9 cellular contexts compared by ENCODE assay signal in the genomic region with DNA sequence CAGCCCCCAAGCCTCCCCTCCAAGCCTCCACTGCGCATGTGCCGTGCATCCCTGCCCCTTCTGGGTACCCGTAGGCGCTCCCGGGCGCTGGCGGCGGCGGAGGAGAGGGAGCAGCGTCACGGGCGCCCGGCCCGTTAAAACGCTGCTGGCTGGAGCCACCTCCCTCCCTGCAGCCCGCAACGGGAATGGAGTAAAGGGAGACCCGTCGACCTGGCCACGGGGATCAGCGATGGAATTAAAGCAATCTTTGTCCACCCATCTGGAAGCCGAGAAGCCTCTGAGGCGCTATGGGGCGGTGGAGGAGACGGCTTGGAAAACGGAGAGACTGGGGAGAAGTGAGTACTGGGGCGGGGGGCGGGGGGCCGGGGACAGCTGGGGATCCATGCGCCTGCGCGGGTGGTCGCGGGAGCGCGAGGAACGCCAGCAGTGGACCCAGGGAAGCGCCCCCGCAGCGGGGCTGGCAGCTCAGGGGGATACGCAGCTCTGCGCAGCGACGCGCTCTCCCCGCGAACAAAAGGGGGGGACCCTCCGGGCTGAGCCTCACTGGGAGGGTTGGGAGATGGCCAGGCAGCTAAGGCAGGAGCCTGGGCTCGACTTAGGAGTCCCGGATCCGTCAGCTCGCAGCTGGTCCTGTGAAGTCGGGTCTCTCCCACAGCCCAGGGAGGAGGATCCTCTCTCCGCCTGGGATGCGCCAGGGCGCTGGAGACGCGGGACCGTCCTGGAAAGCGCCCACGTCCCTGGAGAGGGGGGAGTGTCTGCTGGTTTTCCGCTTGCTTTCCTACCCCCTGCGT. TPM values are rescaled to one million over a fixed set of nuclear protein-coding genes. Genes with fewer than 3 reads are reported as not detected.
A peak's percentile ranks its signal among the peaks of the same experiment; 100 is the strongest.
DNase-seq lines count a peak whose midpoint lies in the region; ATAC-seq and TF ChIP-seq lines count a peak whose summit lies in the region.
"Had no signal": no experiment of that assay in that cellular context is flagged by ENCODE, and none has a peak within 500 bp of the region (broad histone marks: within the 10 kb centered on the region; RNA-seq: fewer than 3 reads in every experiment).

A gene (plus strand): TSS at position 164 of the 791 bp plus-strand sequence. CDS start 66 bp downstream, at position 230.

- no peaks in the 10 kb centered on the region for H3K36me3 Mint-ChIP-seq in T-helper 1 cell treated with Interleukin-12 subunit alpha and Interleukin-12 subunit beta and Interleukin-4 antibody, amounts not matched to agents 30 μg/mL and 1 μg/mL, for 36 hours (ENCODE audit: low read depth)

- H4K12ac ChIP-seq in trophoblast cell (ENCODE audit: low read depth, low read length), result no peak within 1 kb of the TSS

- H4K20me1 ChIP-seq in OCI-LY7 (ENCODE audit: insufficient read depth, low read length), result no peaks in the 10 kb centered on the region

- POLR2A ChIA-PET in OCI-LY7 (lab: Charles Lee), result no interaction called here

- no peak within 1 kb of the TSS for H3K4ac ChIP-seq in trophoblast cell (ENCODE audit: low read depth, low read length)

- no peak within 1 kb of the TSS for H3K27ac Mint-ChIP-seq in T-helper 1 cell treated with Interleukin-12 subunit alpha and Interleukin-12 subunit beta and Interleukin-4 antibody, amounts not matched to agents 30 μg/mL and 1 μg/mL, for 36 hours

- TF ChIP-seq CTCF in tibial artery (IDR thresholded peaks at IDR 0.05), result no peak
- no peak for TF ChIP-seq CTCF in OCI-LY7 (conservative IDR thresholded peaks at IDR 0.05; ENCODE audit: low read length)

- H2BK120ac ChIP-seq in trophoblast cell (ENCODE audit: insufficient read depth, low read length, poor library complexity), result no peak within 1 kb of the TSS

- H4K91ac ChIP-seq in trophoblast cell (ENCODE audit: low read depth, low read length), result no peak within 1 kb of the TSS

- no peak within 1 kb of the TSS for H2BK12ac ChIP-seq in trophoblast cell (ENCODE audit: low read length)

- CTCF ChIA-PET in OCI-LY7 (lab: Charles Lee; ENCODE audit: unreplicated experiment), result no interaction called here

- no TSS peak for BruUV-seq in OCI-LY7 (replicated peaks; lab: Mats Ljungman, UMichigan)

- H3K4me2 ChIP-seq in trophoblast cell (ENCODE audit: low read length) (peak within 1 kb of the TSS; percentile 68), OCI-LY7 (ENCODE audit: low read length) (no peak within 1 kb of the TSS)

- H3K9me3 ChIP-seq in trophoblast cell (ENCODE audit: insufficient read depth, low read depth, low read length) (no peaks in the 10 kb centered on the region), tibial artery (no peaks in the 10 kb centered on the region), OCI-LY7 (ENCODE audit: low read length) (no peaks in the 10 kb centered on the region)

- H3K79me2 ChIP-seq in trophoblast cell (ENCODE audit: control insufficient read depth, insufficient read depth, low read length, poor library complexity) (no peaks in the 10 kb centered on the region), OCI-LY7 (ENCODE audit: insufficient read depth, low read depth, low read length) (no peaks in the 10 kb centered on the region)

- H3K4me3 ChIP-seq in trophoblast cell (ENCODE audit: low read depth, low read length) (peak within 1 kb of the TSS; percentile 50), tibial artery (peak within 1 kb of the TSS; percentile 89 to 96), OCI-LY7 (ENCODE audit: low read depth, low read length, poor library complexity, severe bottlenecking) (no peak within 1 kb of the TSS)

- H3K79me1 ChIP-seq in trophoblast cell (ENCODE audit: low read length), result no peaks in the 10 kb centered on the region

- H3K36me3 ChIP-seq in trophoblast cell (ENCODE audit: control insufficient read depth in 1 of 2, insufficient read depth in 2 of 2, low read length in 2 of 2) (no peaks in the 10 kb centered on the region), tibial artery (no peaks in the 10 kb centered on the region), OCI-LY7 (ENCODE audit: insufficient read depth, low read length) (no peaks in the 10 kb centered on the region)

- intact Hi-C loops in left cardiac atrium (cut with DNase I) (no loop called here), tibial artery (cut with DNase I; ENCODE audit: low total_unique reads) (no loop called here), OCI-LY7 (cut with micrococcal nuclease; ENCODE audit: unreplicated experiment) (loop anchor here (10.0 kb wide), 1 partner anchor 60 kb away; no protein-coding TSS in a partner anchor)

- H3K27ac ChIP-seq in angular gyrus (ENCODE audit: low read depth, low read length) (peak within 1 kb of the TSS; percentile 70), trophoblast cell (ENCODE audit: low read depth, low read length) (no peak within 1 kb of the TSS), tibial artery (peak within 1 kb of the TSS; percentile 80 to 85), OCI-LY7 (ENCODE audit: low read depth, low read length, poor library complexity, severe bottlenecking) (no peak within 1 kb of the TSS)
- H3K27ac ChIP-seq: 22Rv1 had no signal

- no peak within 1 kb of the TSS for H2BK5ac ChIP-seq in trophoblast cell (ENCODE audit: low read depth, low read length, poor library complexity)

- no peak within 1 kb of the TSS for H2AK5ac ChIP-seq in trophoblast cell (ENCODE audit: low read length)

- no peak within 1 kb of the TSS for H3K9ac ChIP-seq in trophoblast cell (ENCODE audit: low read length)

- peak; percentile 96 to 98 for ATAC-seq in left cardiac atrium

- H3K18ac ChIP-seq in trophoblast cell (ENCODE audit: low read length), result no peak within 1 kb of the TSS

- H2AFZ ChIP-seq in trophoblast cell (ENCODE audit: insufficient read depth, low read length, poor library complexity) (no peak within 1 kb of the TSS), OCI-LY7 (ENCODE audit: low read length) (no peak within 1 kb of the TSS)

- H4K8ac ChIP-seq in trophoblast cell (ENCODE audit: low read depth, low read length), result no peak within 1 kb of the TSS

- peaks cover 9% of the 10 kb centered on the region for H3K4me1 Mint-ChIP-seq in T-helper 1 cell treated with Interleukin-12 subunit alpha and Interleukin-12 subunit beta and Interleukin-4 antibody, amounts not matched to agents 30 μg/mL and 1 μg/mL, for 36 hours (ENCODE audit: low read depth)

- WGBS in trophoblast cell (ENCODE audit: extremely low coverage, insufficient coverage, insufficient read length), result no CpG with 5 or more reads among the region's 63 CpGs

- H3K4me1 ChIP-seq in trophoblast cell (ENCODE audit: control insufficient read depth in 1 of 2, insufficient read depth in 2 of 2, low read length in 2 of 2), result no peaks in the 10 kb centered on the region
- H3K4me1 ChIP-seq in tibial artery, result peaks cover 0 to 31% (median 7%) of the 10 kb centered on the region in 4 donors
- H3K4me1 ChIP-seq in OCI-LY7 (ENCODE audit: insufficient read depth, low read length, poor library complexity, severe bottlenecking), result no peaks in the 10 kb centered on the region

- H3K4me3 Mint-ChIP-seq in T-helper 1 cell treated with Interleukin-12 subunit alpha and Interleukin-12 subunit beta and Interleukin-4 antibody, amounts not matched to agents 30 μg/mL and 1 μg/mL, for 36 hours, result peak within 1 kb of the TSS; percentile 83

- H3K9me3 Mint-ChIP-seq in T-helper 1 cell treated with Interleukin-12 subunit alpha and Interleukin-12 subunit beta and Interleukin-4 antibody, amounts not matched to agents 30 μg/mL and 1 μg/mL, for 36 hours, result no peaks in the 10 kb centered on the region

- H3K27me3 ChIP-seq in trophoblast cell (ENCODE audit: insufficient read depth, low read length), result peaks cover 24% of the 10 kb centered on the region
- no peaks in the 10 kb centered on the region for H3K27me3 ChIP-seq in tibial artery

- peaks cover 23% of the 10 kb centered on the region for H3K27me3 Mint-ChIP-seq in T-helper 1 cell treated with Interleukin-12 subunit alpha and Interleukin-12 subunit beta and Interleukin-4 antibody, amounts not matched to agents 30 μg/mL and 1 μg/mL, for 36 hours (ENCODE audit: low read depth)

- H3K23ac ChIP-seq in trophoblast cell (ENCODE audit: low read length), result no peak within 1 kb of the TSS

- H3K9me2 ChIP-seq in OCI-LY7 (ENCODE audit: insufficient read depth, low read length), result no peaks in the 10 kb centered on the region

- DNase-seq in DMS153 (lab: John Stamatoyannopoulos, UW), result peak; percentile 39
- no peak for DNase-seq in DMS153 treated with DMSO at 0.1 percent for 48 hours (lab: John Stamatoyannopoulos, UW; ENCODE audit: unreplicated experiment)
- DNase-seq in left cardiac atrium, result peak; percentile 85
- no peak for DNase-seq in trophoblast cell
- DNase-seq in tibial artery, result peak; percentile 73 to 91
- DNase-seq in OCI-LY7 (ENCODE audit: low spot score), result no peak

- H3K14ac ChIP-seq in trophoblast cell (ENCODE audit: low read length), result no peak within 1 kb of the TSS

RNA-seq across cellular contexts. Expression of the gene that starts here (rescaled TPM):
- 10 to 100 TPM; 50.0 to 74.3 TPM for total RNA-seq in left cardiac atrium
- polyA plus RNA-seq in trophoblast cell (2013), result 0.07 and 0.25 TPM in 2 replicates
- total RNA-seq in OCI-LY7 (2014; rRNA removed; shearing (Covaris generic)), result not detected in 2 replicates
- total RNA-seq in OCI-LY7 (2022), result not detected in 2 replicates

Comparison
In these comparisons a context has a peak if more than half of its experiments do, and no peak if none do; other contexts are left out.
1. RNA of the gene that starts here (total RNA-seq): 50.0 to 74.3 TPM in left cardiac atrium; not detected in OCI-LY7; every median in the first group is over 10 times any median in the second.
2. DNase-seq: peak in DMS153 (single experiment), left cardiac atrium (single experiment) and tibial artery (2 of 2); none in DMS153 treated with DMSO at 0.1 percent for 48 hours (single experiment), trophoblast cell (0 of 2) and OCI-LY7 (single experiment).
3. H3K27ac ChIP-seq: peak in angular gyrus (single experiment) and tibial artery (2 of 2); none in trophoblast cell (single experiment) and OCI-LY7 (single experiment).